12 cellular contexts compared by ENCODE assay signal in the genomic region with DNA sequence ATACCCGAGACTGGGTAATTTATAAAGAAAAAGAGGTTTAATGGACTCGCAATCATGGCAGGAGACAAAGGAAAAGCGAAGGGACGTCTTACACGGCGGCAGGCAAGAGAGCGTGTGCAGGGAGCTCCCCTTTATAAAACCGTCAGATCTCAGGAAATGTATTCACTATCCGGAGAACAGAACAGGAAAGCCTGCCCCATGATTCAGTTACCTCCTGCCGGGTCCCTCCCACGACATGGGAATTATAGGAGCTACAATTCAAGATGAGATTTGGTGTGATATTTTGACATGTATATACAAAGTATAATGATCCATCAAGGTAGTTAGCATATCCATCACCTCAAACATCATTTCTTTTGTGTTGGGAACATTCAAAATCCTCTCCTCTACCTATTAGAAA. TPM values are rescaled to one million over a fixed set of nuclear protein-coding genes. Genes with fewer than 3 reads are reported as not detected.
DNase-seq lines count a peak whose midpoint lies in the region; ATAC-seq and TF ChIP-seq lines count a peak whose summit lies in the region.
"Had no signal": no experiment of that assay in that cellular context is flagged by ENCODE, and none has a peak within 500 bp of the region (broad histone marks: within the 10 kb centered on the region; RNA-seq: fewer than 3 reads in every experiment).

No MANE protein-coding gene starts in this region.

- peak overlapping the region in 9 of 11 experiments; percentile 80 to 94 (median 87); a peak in 15 of 22 replicates for H3K27ac ChIP-seq in BLaER1 treated with 17β-estradiol and CSF1 and Interleukin-3, amounts not matched to agents 10 nM and 100 nM
- H3K27ac ChIP-seq in upper lobe of right lung: no peak overlapping the region
- H3K27ac ChIP-seq: HL-60 had no signal

- H3K9ac ChIP-seq in BLaER1 treated with 17β-estradiol and CSF1 and Interleukin-3, amounts not matched to agents 10 nM and 100 nM: peak overlapping the region in 4 of 11 experiments; percentile 3 to 89 (median 51); a peak in 5 of 22 replicates

- no peaks in the 10 kb centered on the region for H3K27me3 ChIP-seq in BLaER1 treated with 17β-estradiol and CSF1 and Interleukin-3, amounts not matched to agents 10 nM and 100 nM
- no peaks in the 10 kb centered on the region for H3K27me3 ChIP-seq in upper lobe of right lung

- no peaks in the 10 kb centered on the region for H3K9me3 Mint-ChIP-seq in activated T-helper 1 cell treated with anti-CD3 and anti-CD28 coated beads, Interleukin-12 subunit alpha, Interleukin-12 subunit beta, Interleukin-2, Interleukin-4 antibody, amounts not matched to agents 30 ng/mL and 10 ng/mL and 1 ng/mL, durations not matched to agents 14 hours and 24 hours and 36 hours

- no peak for ATAC-seq in upper lobe of right lung

- DNase-seq in HT1080 (ENCODE audit: low read depth): peak; percentile 82
- no peak for DNase-seq in activated T-helper 1 cell treated with anti-CD3 and anti-CD28 coated beads, Interleukin-12 subunit alpha, Interleukin-12 subunit beta, Interleukin-2, Interleukin-4 antibody, amounts not matched to agents 30 ng/mL and 10 ng/mL and 1 ng/mL, durations not matched to agents 14 hours and 24 hours and 36 hours (ENCODE audit: low spot score)
- DNase-seq in iris pigment epithelial cell (ENCODE audit: low read depth): peak; percentile 55
- DNase-seq in NCI-H2081 (lab: John Stamatoyannopoulos, UW): no peak
- no peak for DNase-seq in cerebellum (ENCODE audit: low spot score)
- no peak for DNase-seq in stimulated activated CD4-positive, alpha-beta T cell treated with anti-CD3 and anti-CD28 coated beads, Interleukin-4, amount 100 ng/mL, for 1 hour
- no peak for DNase-seq in upper lobe of right lung
- DNase-seq: midbrain, substantia nigra had no signal

- H3K4me3 Mint-ChIP-seq in activated T-helper 1 cell treated with anti-CD3 and anti-CD28 coated beads, Interleukin-12 subunit alpha, Interleukin-12 subunit beta, Interleukin-2, Interleukin-4 antibody, amounts not matched to agents 30 ng/mL and 10 ng/mL and 1 ng/mL, durations not matched to agents 14 hours and 24 hours and 36 hours: peak overlapping the region; percentile 45

- peaks cover 63% of the 10 kb centered on the region for H3K4me1 Mint-ChIP-seq in activated T-helper 1 cell treated with anti-CD3 and anti-CD28 coated beads, Interleukin-12 subunit alpha, Interleukin-12 subunit beta, Interleukin-2, Interleukin-4 antibody, amounts not matched to agents 30 ng/mL and 10 ng/mL and 1 ng/mL, durations not matched to agents 14 hours and 24 hours and 36 hours (ENCODE audit: low read depth)

- peaks cover 22% of the 10 kb centered on the region for H3K36me3 Mint-ChIP-seq in activated T-helper 1 cell treated with anti-CD3 and anti-CD28 coated beads, Interleukin-12 subunit alpha, Interleukin-12 subunit beta, Interleukin-2, Interleukin-4 antibody, amounts not matched to agents 30 ng/mL and 10 ng/mL and 1 ng/mL, durations not matched to agents 14 hours and 24 hours and 36 hours (ENCODE audit: low read depth)

- peak overlapping the region in 2 of 10 experiments; percentile 43 to 67; a peak in 3 of 20 replicates for H3K4me3 ChIP-seq in BLaER1 treated with 17β-estradiol and CSF1 and Interleukin-3, amounts not matched to agents 10 nM and 100 nM
- H3K4me3 ChIP-seq in upper lobe of right lung: no peak overlapping the region

- peaks cover 0 to 15% (median 0%) of the 10 kb centered on the region in 11 experiments; a peak in 4 of 22 replicates for H3K9me3 ChIP-seq in BLaER1 treated with 17β-estradiol and CSF1 and Interleukin-3, amounts not matched to agents 10 nM and 100 nM (replicated peaks in 1 of 11)
- H3K9me3 ChIP-seq in upper lobe of right lung: no peaks in the 10 kb centered on the region

- no peak for TF ChIP-seq CTCF in upper lobe of right lung (IDR thresholded peaks at IDR 0.05)

- peaks cover 0 to 18% (median 13%) of the 10 kb centered on the region in 11 experiments; a peak in 10 of 22 replicates for H3K36me3 ChIP-seq in BLaER1 treated with 17β-estradiol and CSF1 and Interleukin-3, amounts not matched to agents 10 nM and 100 nM
- no peaks in the 10 kb centered on the region for H3K36me3 ChIP-seq in upper lobe of right lung

- H3K27ac Mint-ChIP-seq in activated T-helper 1 cell treated with anti-CD3 and anti-CD28 coated beads, Interleukin-12 subunit alpha, Interleukin-12 subunit beta, Interleukin-2, Interleukin-4 antibody, amounts not matched to agents 30 ng/mL and 10 ng/mL and 1 ng/mL, durations not matched to agents 14 hours and 24 hours and 36 hours: peak overlapping the region; percentile 52

- H3K4me2 ChIP-seq in BLaER1 treated with 17β-estradiol and CSF1 and Interleukin-3, amounts not matched to agents 10 nM and 100 nM: peak overlapping the region; percentile 89 to 99 (median 98)

- H3K4me1 ChIP-seq in BLaER1 treated with 17β-estradiol and CSF1 and Interleukin-3, amounts not matched to agents 10 nM and 100 nM: peaks cover 77 to 84% (median 81%) of the 10 kb centered on the region in 10 experiments
- peaks cover 27% of the 10 kb centered on the region for H3K4me1 ChIP-seq in upper lobe of right lung

- peaks cover under 1 to 27% (median 25%) of the 10 kb centered on the region in 11 experiments; a peak in 20 of 22 replicates for H4K20me1 ChIP-seq in BLaER1 treated with 17β-estradiol and CSF1 and Interleukin-3, amounts not matched to agents 10 nM and 100 nM

- intact Hi-C loops in activated T-helper 1 cell treated with anti-CD3 and anti-CD28 coated beads, Interleukin-12 subunit alpha, Interleukin-12 subunit beta, Interleukin-2, Interleukin-4 antibody, amounts not matched to agents 30 ng/mL and 10 ng/mL and 1 ng/mL, durations not matched to agents 14 hours and 24 hours and 36 hours (cut with micrococcal nuclease): no loop called here
- intact Hi-C loops in upper lobe of right lung (cut with DNase I): no loop called here

- no peaks in the 10 kb centered on the region for H3K27me3 Mint-ChIP-seq in activated T-helper 1 cell treated with anti-CD3 and anti-CD28 coated beads, Interleukin-12 subunit alpha, Interleukin-12 subunit beta, Interleukin-2, Interleukin-4 antibody, amounts not matched to agents 30 ng/mL and 10 ng/mL and 1 ng/mL, durations not matched to agents 14 hours and 24 hours and 36 hours (ENCODE audit: insufficient read depth)

RNA-seq across cellular contexts. Expression of a gene that starts 2.3 kb away (rescaled TPM):
- total RNA-seq in HT1080 (2014; rRNA removed; shearing (Covaris generic)): 70.9 and 87.9 TPM in 2 replicates
- 77.8 and 87.3 TPM in 2 replicates for polyA plus RNA-seq in HT1080 (2015; cell fraction: cytosol; rRNA removed)
- 53.0 and 55.8 TPM in 2 replicates for polyA plus RNA-seq in HT1080 (2015; cell fraction: nucleus; rRNA removed)
- 62.5 and 63.7 TPM in 2 replicates for total RNA-seq in activated T-helper 1 cell treated with anti-CD3 and anti-CD28 coated beads, Interleukin-12 subunit alpha, Interleukin-12 subunit beta, Interleukin-2, Interleukin-4 antibody, amounts not matched to agents 30 ng/mL and 10 ng/mL and 1 ng/mL, durations not matched to agents 14 hours and 24 hours and 36 hours
- total RNA-seq in cerebellum: 15.6 TPM
- total RNA-seq in upper lobe of right lung: 4.1 TPM

RNA-seq across cellular contexts. Expression of a gene that starts 37.6 kb away (rescaled TPM):
- total RNA-seq in HT1080 (2014; rRNA removed; shearing (Covaris generic)): 5.1 and 5.4 TPM in 2 replicates
- 6.5 and 7.1 TPM in 2 replicates for polyA plus RNA-seq in HT1080 (2015; cell fraction: cytosol; rRNA removed)
- 24.1 and 30.5 TPM in 2 replicates for polyA plus RNA-seq in HT1080 (2015; cell fraction: nucleus; rRNA removed)
- total RNA-seq in activated T-helper 1 cell treated with anti-CD3 and anti-CD28 coated beads, Interleukin-12 subunit alpha, Interleukin-12 subunit beta, Interleukin-2, Interleukin-4 antibody, amounts not matched to agents 30 ng/mL and 10 ng/mL and 1 ng/mL, durations not matched to agents 14 hours and 24 hours and 36 hours: 3.1 TPM in 2 replicates
- 7.5 TPM for total RNA-seq in cerebellum
- 6.9 TPM for total RNA-seq in upper lobe of right lung

RNA-seq across cellular contexts. Expression of a gene that starts 42.1 kb away (rescaled TPM):
- 0.21 and 0.40 TPM in 2 replicates for total RNA-seq in HT1080 (2014; rRNA removed; shearing (Covaris generic))
- 0.28 and 0.37 TPM in 2 replicates for polyA plus RNA-seq in HT1080 (2015; cell fraction: cytosol; rRNA removed)
- polyA plus RNA-seq in HT1080 (2015; cell fraction: nucleus; rRNA removed): 0.14 and 0.23 TPM in 2 replicates
- 24.6 and 24.9 TPM in 2 replicates for total RNA-seq in activated T-helper 1 cell treated with anti-CD3 and anti-CD28 coated beads, Interleukin-12 subunit alpha, Interleukin-12 subunit beta, Interleukin-2, Interleukin-4 antibody, amounts not matched to agents 30 ng/mL and 10 ng/mL and 1 ng/mL, durations not matched to agents 14 hours and 24 hours and 36 hours
- total RNA-seq in cerebellum (1.7 TPM), upper lobe of right lung (6.7 TPM)
- polyA plus RNA-seq: fibroblast of lung had no signal

RNA-seq across cellular contexts. Expression of a gene that starts 45.0 kb away (rescaled TPM):
- total RNA-seq in HT1080 (2014; rRNA removed; shearing (Covaris generic)): 52.6 and 54.6 TPM in 2 replicates
- 13.5 and 15.1 TPM in 2 replicates for polyA plus RNA-seq in HT1080 (2015; cell fraction: cytosol; rRNA removed)
- polyA plus RNA-seq in HT1080 (2015; cell fraction: nucleus; rRNA removed): 172 and 182 TPM in 2 replicates
- total RNA-seq in activated T-helper 1 cell treated with anti-CD3 and anti-CD28 coated beads, Interleukin-12 subunit alpha, Interleukin-12 subunit beta, Interleukin-2, Interleukin-4 antibody, amounts not matched to agents 30 ng/mL and 10 ng/mL and 1 ng/mL, durations not matched to agents 14 hours and 24 hours and 36 hours: 0.02 and 0.05 TPM in 2 replicates
- total RNA-seq in cerebellum (10.6 TPM), upper lobe of right lung (13.7 TPM)

Comparison
In these comparisons a context has a peak if more than half of its experiments do, and no peak if none do; other contexts are left out.
1. DNase-seq: peak in HT1080 (single experiment) and iris pigment epithelial cell (single experiment); none in activated T-helper 1 cell treated with anti-CD3 and anti-CD28 coated beads, Interleukin-12 subunit alpha, Interleukin-12 subunit beta, Interleukin-2, Interleukin-4 antibody, amounts not matched to agents 30 ng/mL and 10 ng/mL and 1 ng/mL, durations not matched to agents 14 hours and 24 hours and 36 hours (single experiment), NCI-H2081 (0 of 2), cerebellum (single experiment), stimulated activated CD4-positive, alpha-beta T cell treated with anti-CD3 and anti-CD28 coated beads, Interleukin-4, amount 100 ng/mL, for 1 hour (single experiment) and upper lobe of right lung (single experiment).